In genomic region chr15:88546248-88547129, GRCh38 we compare ENCODE assay signal across 1 cellular context.
TF ChIP-seq lines count a peak whose summit lies in the region.

Gene DET1 (minus strand): TSS chr15:88546681. CDS start chr15:88531705, 14,976 bp downstream.

TF ChIP-seq in HepG2, 621 proteins besides CTCF, POLR2A, EP300 and RAD21 (continued from another document):
- TF ChIP-seq ZNF574 (CRISPR knock-in tag; IDR thresholded peaks at IDR 0.05) (peak; percentile 99), BRD4 (CRISPR knock-in tag; IDR thresholded peaks at IDR 0.05) (no peak), ZNF790 (CRISPR knock-in tag; IDR thresholded peaks at IDR 0.05; ENCODE audit: borderline replicate concordance) (0 out of 2 replicates have a peak, but pooled peaks have one; percentile 14), SOX5 (CRISPR knock-in tag; IDR thresholded peaks at IDR 0.05; ENCODE audit: borderline replicate concordance) (peak; percentile 31; the same call in 1 of the 2 replicates), NONO (IDR thresholded peaks at IDR 0.05) (no peak), NONO (CRISPR knock-in tag; conservative IDR thresholded peaks at IDR 0.05) (peak; percentile 55; the same call in 1 of the 2 replicates), SP1 (IDR thresholded peaks at IDR 0.05) (no peak), SP1 (CRISPR knock-in tag; IDR thresholded peaks at IDR 0.05) (peak; percentile 54), NR2F6 (IDR thresholded peaks at IDR 0.05) (no peak), NR2F6 (CRISPR knock-in tag; IDR thresholded peaks at IDR 0.05) (peak; percentile 47; the same call in 1 of the 2 replicates), NR2C2 (CRISPR knock-in tag; IDR thresholded peaks at IDR 0.05; ENCODE audit: borderline replicate concordance) (peak; percentile 94), SAP130 (CRISPR knock-in tag; IDR thresholded peaks at IDR 0.05; ENCODE audit: low read depth) (peak; percentile 80), IKZF5 (CRISPR knock-in tag; IDR thresholded peaks at IDR 0.05) (peak; percentile 49; the same call in 1 of the 2 replicates), KDM5B (CRISPR knock-in tag; IDR thresholded peaks at IDR 0.05; ENCODE audit: borderline replicate concordance) (no peak; the same call in 1 of the 2 replicates), ZNF781 (CRISPR knock-in tag; IDR thresholded peaks at IDR 0.05; ENCODE audit: borderline replicate concordance, not compliant biosample characterization) (peak; percentile 28), ARNTL (CRISPR knock-in tag; IDR thresholded peaks at IDR 0.05) (0 out of 2 replicates have a peak, but pooled peaks have one; percentile 42), ZNF503 (CRISPR knock-in tag; IDR thresholded peaks at IDR 0.05) (no peak), ARID5B (CRISPR knock-in tag; IDR thresholded peaks at IDR 0.05) (peak; percentile 31; the same call in 1 of the 2 replicates), THAP11 (CRISPR knock-in tag; IDR thresholded peaks at IDR 0.05) (peak; percentile 94), ZBTB25 (CRISPR knock-in tag; IDR thresholded peaks at IDR 0.05) (peak; percentile 65; the same call in 1 of the 2 replicates), ETV6 (CRISPR knock-in tag; conservative IDR thresholded peaks at IDR 0.05) (0 out of 2 replicates have a peak, but pooled peaks have one; percentile 42), YEATS2 (CRISPR knock-in tag; IDR thresholded peaks at IDR 0.05; ENCODE audit: borderline replicate concordance) (peak; percentile 96; the same call in 1 of the 2 replicates), ZNF772 (CRISPR knock-in tag; IDR thresholded peaks at IDR 0.05) (peak; percentile 70; the same call in 1 of the 2 replicates)
